8 cellular contexts compared by ENCODE assay signal in the genomic region with DNA sequence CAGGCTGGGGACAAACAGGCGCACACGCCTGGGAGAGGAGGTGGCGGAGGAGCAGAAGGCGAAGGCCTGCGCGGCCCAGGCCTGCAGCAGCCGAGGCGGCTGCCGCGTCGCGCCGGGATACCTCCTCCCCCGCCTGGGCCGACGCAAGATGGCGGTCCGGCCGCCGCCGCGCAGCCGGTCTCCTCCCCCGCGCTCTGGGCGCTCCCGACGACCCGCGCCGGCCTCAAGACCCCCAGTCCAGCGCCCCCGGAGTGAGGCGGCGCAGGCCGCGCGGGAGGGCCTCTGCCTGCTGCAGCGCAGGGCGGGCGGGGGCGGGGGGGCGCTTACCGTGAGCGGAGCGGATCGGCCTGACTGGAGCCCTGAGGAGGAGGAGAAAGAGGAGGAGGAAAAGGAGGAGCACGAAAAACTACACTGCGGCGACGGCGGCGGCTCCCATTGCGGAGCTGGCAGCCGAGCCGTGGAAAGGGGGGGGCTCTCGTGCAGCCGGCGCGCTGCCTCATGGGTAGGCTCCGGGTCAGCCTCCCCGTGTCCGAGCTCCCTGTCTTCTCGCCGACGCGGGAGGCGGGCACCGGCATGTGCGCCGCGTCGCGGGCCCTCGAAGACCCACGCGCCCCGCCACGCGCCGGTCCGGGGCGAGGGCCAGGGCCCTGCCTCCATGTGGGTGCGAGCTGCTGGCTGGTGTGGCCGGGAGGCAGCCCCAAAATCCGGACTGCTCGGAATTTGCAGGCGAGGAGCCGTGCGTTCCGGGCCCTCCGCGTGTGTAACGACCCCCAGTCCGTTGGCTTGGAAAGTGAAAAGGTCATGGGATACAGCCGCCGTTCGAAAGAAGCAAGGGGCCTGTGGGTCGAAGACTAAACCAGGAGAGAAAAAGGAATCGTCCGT. TPM values are rescaled to one million over a fixed set of nuclear protein-coding genes. Genes with fewer than 3 reads are reported as not detected.
DNase-seq lines count a peak whose midpoint lies in the region; ATAC-seq and TF ChIP-seq lines count a peak whose summit lies in the region.

A gene with protein sequence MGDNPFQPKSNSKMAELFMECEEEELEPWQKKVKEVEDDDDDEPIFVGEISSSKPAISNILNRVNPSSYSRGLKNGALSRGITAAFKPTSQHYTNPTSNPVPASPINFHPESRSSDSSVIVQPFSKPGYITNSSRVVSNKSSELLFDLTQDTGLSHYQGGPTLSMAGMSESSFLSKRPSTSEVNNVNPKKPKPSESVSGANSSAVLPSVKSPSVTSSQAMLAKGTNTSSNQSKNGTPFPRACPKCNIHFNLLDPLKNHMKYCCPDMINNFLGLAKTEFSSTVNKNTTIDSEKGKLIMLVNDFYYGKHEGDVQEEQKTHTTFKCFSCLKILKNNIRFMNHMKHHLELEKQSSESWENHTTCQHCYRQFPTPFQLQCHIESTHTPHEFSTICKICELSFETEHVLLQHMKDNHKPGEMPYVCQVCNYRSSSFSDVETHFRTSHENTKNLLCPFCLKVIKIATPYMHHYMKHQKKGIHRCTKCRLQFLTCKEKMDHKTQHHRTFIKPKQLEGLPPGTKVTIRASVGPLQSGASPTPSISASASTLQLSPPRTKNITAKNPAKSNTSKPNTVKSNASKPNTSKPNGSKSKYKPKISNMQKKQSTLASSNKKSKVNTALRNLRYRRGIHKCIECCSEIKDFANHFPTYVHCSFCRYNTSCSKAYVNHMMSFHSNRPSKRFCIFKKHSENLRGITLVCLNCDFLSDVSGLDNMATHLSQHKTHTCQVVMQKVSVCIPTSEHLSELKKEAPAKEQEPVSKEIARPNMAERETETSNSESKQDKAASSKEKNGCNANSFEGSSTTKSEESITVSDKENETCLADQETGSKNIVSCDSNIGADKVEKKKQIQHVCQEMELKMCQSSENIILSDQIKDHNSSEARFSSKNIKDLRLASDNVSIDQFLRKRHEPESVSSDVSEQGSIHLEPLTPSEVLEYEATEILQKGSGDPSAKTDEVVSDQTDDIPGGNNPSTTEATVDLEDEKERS (minus strand): TSS at position 379 of the 882 bp plus-strand sequence. CDS start 26,400 bp downstream, outside the sequence.

- peaks cover 16% of the 10 kb centered on the region for H3K4me1 ChIP-seq in cardiac muscle cell (ENCODE audit: low read depth)
- peaks cover 33 to 41% (median 38%) of the 10 kb centered on the region in 4 donors for H3K4me1 ChIP-seq in upper lobe of left lung

- H3K27ac ChIP-seq in cardiac muscle cell (peak within 1 kb of the TSS; percentile 89), upper lobe of left lung (peak within 1 kb of the TSS; percentile 87 to 99 (median 98))

- H3K36me3 ChIP-seq in cardiac muscle cell = no peaks in the 10 kb centered on the region
- H3K36me3 ChIP-seq in upper lobe of left lung = no peaks in the 10 kb centered on the region

- H3K36me3 Mint-ChIP-seq in activated naive CD8-positive, alpha-beta T cell treated with anti-CD3 and anti-CD28 coated beads, Interleukin-2, amount 50 U/mL, for 24 hours (ENCODE audit: low read depth) = peaks cover 13% of the 10 kb centered on the region

- DNase-seq in GM10248 (ENCODE audit: extremely low spot score) (peak; percentile 87), NCI-H1105 (lab: John Stamatoyannopoulos, UW) (peak; percentile 22), T follicular helper cell (ENCODE audit: low read depth) (peak; percentile 67), cardiac muscle cell (ENCODE audit: low read depth in 1 of 2, low spot score in 1 of 2) (peak; percentile 51 to 96), posterior vena cava (ENCODE audit: low spot score) (peak; percentile 97), upper lobe of left lung (peak; percentile 91 to 96)
- peak; percentile 79 for DNase-seq in activated naive CD8-positive, alpha-beta T cell treated with anti-CD3 and anti-CD28 coated beads, Interleukin-2, amount 50 U/mL, for 24 hours

- peak within 1 kb of the TSS; percentile 97 for H3K27ac Mint-ChIP-seq in activated naive CD8-positive, alpha-beta T cell treated with anti-CD3 and anti-CD28 coated beads, Interleukin-2, amount 50 U/mL, for 24 hours

- 13 to 25% methylated on average over 45 to 90 of the region's 101 CpGs for WGBS in upper lobe of left lung, 2 donors

- intact Hi-C loops in posterior vena cava (cut with DNase I) = no loop called here

- peak within 1 kb of the TSS; percentile 89 for H3K4me3 Mint-ChIP-seq in activated naive CD8-positive, alpha-beta T cell treated with anti-CD3 and anti-CD28 coated beads, Interleukin-2, amount 50 U/mL, for 24 hours

- POLR2A ChIA-PET in GM10248 (lab: Yijun Ruan, JAX) = no interaction called here

- H3K9me3 ChIP-seq in cardiac muscle cell (ENCODE audit: low read depth) (no peaks in the 10 kb centered on the region), upper lobe of left lung (peaks cover 0 to 4% (median 0%) of the 10 kb centered on the region in 4 donors)

- no peak for TF ChIP-seq EP300 in upper lobe of left lung (IDR thresholded peaks at IDR 0.05)

- H3K27me3 ChIP-seq in cardiac muscle cell (no peaks in the 10 kb centered on the region), upper lobe of left lung (no peaks in the 10 kb centered on the region)

- peak within 1 kb of the TSS; percentile 39 for H3K4me3 ChIP-seq in cardiac muscle cell
- peak within 1 kb of the TSS; percentile 57 to 77 (median 70) for H3K4me3 ChIP-seq in upper lobe of left lung

- CTCF ChIA-PET in GM10248 (lab: Yijun Ruan, JAX) = interaction anchor here (1.0 to 1.4 kb wide), 5 partner anchors 9 to 29 kb away, joined by 3 to 5 read pairs (median 4); no protein-coding TSS in a partner anchor

- no peaks in the 10 kb centered on the region for H3K27me3 Mint-ChIP-seq in activated naive CD8-positive, alpha-beta T cell treated with anti-CD3 and anti-CD28 coated beads, Interleukin-2, amount 50 U/mL, for 24 hours

- TF ChIP-seq CTCF in GM10248 (IDR thresholded peaks at IDR 0.05; ENCODE audit: control extremely low read depth, extremely low read depth, low read depth, missing control alignments) = no peak
- TF ChIP-seq CTCF in cardiac muscle cell (IDR thresholded peaks at IDR 0.05; ENCODE audit: low read depth, low read length) = no peak
- TF ChIP-seq CTCF in upper lobe of left lung (IDR thresholded peaks at IDR 0.05) = peak in 2 of 6 experiments; percentile 3 to 21

- no peaks in the 10 kb centered on the region for H3K9me3 Mint-ChIP-seq in activated naive CD8-positive, alpha-beta T cell treated with anti-CD3 and anti-CD28 coated beads, Interleukin-2, amount 50 U/mL, for 24 hours

- peak in 3 of 4 donors; percentile 35 to 69 (median 66) for TF ChIP-seq POLR2A in upper lobe of left lung (IDR thresholded peaks at IDR 0.05)

- peak; percentile 82 for ATAC-seq in HG02588 (IDR thresholded peaks at IDR 0.05; ENCODE audit: unreplicated experiment)
- ATAC-seq in activated naive CD8-positive, alpha-beta T cell treated with anti-CD3 and anti-CD28 coated beads, Interleukin-2, amount 50 U/mL, for 24 hours = peak; percentile 85
- ATAC-seq in upper lobe of left lung (ENCODE audit: low FRiP score in 2 of 2) = peak; percentile 97

- peaks cover 34% of the 10 kb centered on the region for H3K4me1 Mint-ChIP-seq in activated naive CD8-positive, alpha-beta T cell treated with anti-CD3 and anti-CD28 coated beads, Interleukin-2, amount 50 U/mL, for 24 hours

RNA-seq across cellular contexts. Expression of the gene that starts here (rescaled TPM):
- total RNA-seq in cardiac muscle cell (5.8 and 13.2 TPM in 2 replicates), posterior vena cava (10 to 100 TPM; 53.5 to 60.9 TPM), upper lobe of left lung (10 to 100 TPM; 21.2 to 67.4 (median 32.3) TPM)
- polyA plus RNA-seq in cardiac muscle cell = 2.4 and 6.7 TPM in 2 replicates

Comparison
In these comparisons a context has a peak if more than half of its experiments do, and no peak if none do; other contexts are left out.
1. Peak in every context shown above with its lines: DNase-seq, ATAC-seq, H3K4me3 ChIP-seq and H3K27ac ChIP-seq.
2. DNase-seq: peak in every context shown above with its lines; median percentile 97 in posterior vena cava; 94 in upper lobe of left lung; 87 in GM10248; 79 in activated naive CD8-positive, alpha-beta T cell treated with anti-CD3 and anti-CD28 coated beads, Interleukin-2, amount 50 U/mL, for 24 hours; 74 in cardiac muscle cell; 67 in T follicular helper cell; 22 in NCI-H1105.